ENCODE assay signal across 1 cellular context in the genomic region with DNA sequence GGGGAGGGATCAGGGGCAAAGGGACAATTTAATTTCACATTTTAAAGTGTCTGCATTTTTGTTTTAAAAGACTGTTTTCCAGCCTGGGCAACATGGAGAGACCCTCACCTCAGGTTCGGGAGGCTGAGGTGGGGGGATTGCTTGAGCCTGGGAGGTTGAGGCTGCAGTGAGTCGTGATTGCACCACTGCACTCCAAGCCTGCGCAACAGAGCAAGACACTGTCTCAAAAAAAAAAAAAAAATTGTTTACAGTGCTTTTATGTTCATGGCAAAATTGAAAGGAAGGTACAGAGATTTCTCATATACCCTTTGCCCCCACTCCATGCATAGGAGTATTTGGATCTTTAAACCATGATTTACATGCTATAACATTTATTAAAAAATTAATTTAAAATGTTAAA.
TF ChIP-seq lines count a peak whose summit lies in the region.

No MANE protein-coding gene starts in this region.

TF ChIP-seq in HepG2, 621 proteins besides CTCF, POLR2A, EP300 and RAD21:
- TF ChIP-seq RFX3 (CRISPR knock-in tag; IDR thresholded peaks at IDR 0.05), result no peak
- no peak for TF ChIP-seq SYNCRIP (IDR thresholded peaks at IDR 0.05; ENCODE audit: insufficient read depth, low read depth, low read length)
- TF ChIP-seq, protein P1, sequence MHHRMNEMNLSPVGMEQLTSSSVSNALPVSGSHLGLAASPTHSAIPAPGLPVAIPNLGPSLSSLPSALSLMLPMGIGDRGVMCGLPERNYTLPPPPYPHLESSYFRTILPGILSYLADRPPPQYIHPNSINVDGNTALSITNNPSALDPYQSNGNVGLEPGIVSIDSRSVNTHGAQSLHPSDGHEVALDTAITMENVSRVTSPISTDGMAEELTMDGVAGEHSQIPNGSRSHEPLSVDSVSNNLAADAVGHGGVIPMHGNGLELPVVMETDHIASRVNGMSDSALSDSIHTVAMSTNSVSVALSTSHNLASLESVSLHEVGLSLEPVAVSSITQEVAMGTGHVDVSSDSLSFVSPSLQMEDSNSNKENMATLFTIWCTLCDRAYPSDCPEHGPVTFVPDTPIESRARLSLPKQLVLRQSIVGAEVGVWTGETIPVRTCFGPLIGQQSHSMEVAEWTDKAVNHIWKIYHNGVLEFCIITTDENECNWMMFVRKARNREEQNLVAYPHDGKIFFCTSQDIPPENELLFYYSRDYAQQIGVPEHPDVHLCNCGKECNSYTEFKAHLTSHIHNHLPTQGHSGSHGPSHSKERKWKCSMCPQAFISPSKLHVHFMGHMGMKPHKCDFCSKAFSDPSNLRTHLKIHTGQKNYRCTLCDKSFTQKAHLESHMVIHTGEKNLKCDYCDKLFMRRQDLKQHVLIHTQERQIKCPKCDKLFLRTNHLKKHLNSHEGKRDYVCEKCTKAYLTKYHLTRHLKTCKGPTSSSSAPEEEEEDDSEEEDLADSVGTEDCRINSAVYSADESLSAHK (CRISPR knock-in tag; IDR thresholded peaks at IDR 0.05; ENCODE audit: borderline replicate concordance), result no peak
- TF ChIP-seq FOXM1 (CRISPR knock-in tag; IDR thresholded peaks at IDR 0.05), result no peak
- no peak for TF ChIP-seq PPARG (CRISPR knock-in tag; conservative IDR thresholded peaks at IDR 0.05)
- no peak for TF ChIP-seq ZNF7 (CRISPR knock-in tag; IDR thresholded peaks at IDR 0.05)
- TF ChIP-seq ZNF577 (CRISPR knock-in tag; IDR thresholded peaks at IDR 0.05; ENCODE audit: borderline replicate concordance, low read depth), result no peak
- TF ChIP-seq ATAD3A (CRISPR knock-in tag; IDR thresholded peaks at IDR 0.05), result no peak
- TF ChIP-seq TP53 (CRISPR knock-in tag; conservative IDR thresholded peaks at IDR 0.05), result no peak
- TF ChIP-seq, protein P2, sequence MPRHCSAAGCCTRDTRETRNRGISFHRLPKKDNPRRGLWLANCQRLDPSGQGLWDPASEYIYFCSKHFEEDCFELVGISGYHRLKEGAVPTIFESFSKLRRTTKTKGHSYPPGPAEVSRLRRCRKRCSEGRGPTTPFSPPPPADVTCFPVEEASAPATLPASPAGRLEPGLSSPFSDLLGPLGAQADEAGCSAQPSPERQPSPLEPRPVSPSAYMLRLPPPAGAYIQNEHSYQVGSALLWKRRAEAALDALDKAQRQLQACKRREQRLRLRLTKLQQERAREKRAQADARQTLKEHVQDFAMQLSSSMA (CRISPR knock-in tag; IDR thresholded peaks at IDR 0.05), result no peak
- TF ChIP-seq POLR2AphosphoS2 (IDR thresholded peaks at IDR 0.05; ENCODE audit: low read depth, low read length), result no peak
- peak; percentile 61 for TF ChIP-seq CEBPG (CRISPR knock-in tag; IDR thresholded peaks at IDR 0.05)
- 0 out of 2 replicates have a peak, but pooled peaks have one; percentile 23 for TF ChIP-seq ZNF770 (CRISPR knock-in tag; IDR thresholded peaks at IDR 0.05)
- no peak for TF ChIP-seq STAG1 (CRISPR knock-in tag; IDR thresholded peaks at IDR 0.05)
- TF ChIP-seq SIN3A (IDR thresholded peaks at IDR 0.05; ENCODE audit: borderline replicate concordance, low read depth, low read length), result no peak
- TF ChIP-seq, protein P3, sequence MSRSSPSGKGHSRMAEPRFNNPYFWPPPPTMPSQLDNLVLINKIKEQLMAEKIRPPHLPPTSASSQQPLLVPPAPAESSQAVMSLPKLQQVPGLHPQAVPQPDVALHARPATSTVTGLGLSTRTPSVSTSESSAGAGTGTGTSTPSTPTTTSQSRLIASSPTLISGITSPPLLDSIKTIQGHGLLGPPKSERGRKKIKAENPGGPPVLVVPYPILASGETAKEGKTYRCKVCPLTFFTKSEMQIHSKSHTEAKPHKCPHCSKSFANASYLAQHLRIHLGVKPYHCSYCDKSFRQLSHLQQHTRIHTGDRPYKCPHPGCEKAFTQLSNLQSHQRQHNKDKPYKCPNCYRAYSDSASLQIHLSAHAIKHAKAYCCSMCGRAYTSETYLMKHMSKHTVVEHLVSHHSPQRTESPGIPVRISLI (CRISPR knock-in tag; IDR thresholded peaks at IDR 0.05; ENCODE audit: borderline replicate concordance), result peak; percentile 79; the same call in 1 of the 2 replicates
- no peak for TF ChIP-seq AGO2 (optimal IDR thresholded peaks at IDR 0.05; ENCODE audit: low read depth, low read length)
- peak; percentile 78; the same call in 1 of the 2 replicates for TF ChIP-seq CEBPB (IDR thresholded peaks at IDR 0.05; ENCODE audit: borderline replicate concordance, low read depth, low read length)
- no peak for TF ChIP-seq MEF2D (CRISPR knock-in tag; IDR thresholded peaks at IDR 0.05)
- TF ChIP-seq RBM22 (optimal IDR thresholded peaks at IDR 0.05; ENCODE audit: low read length), result no peak
- TF ChIP-seq, protein P4, sequence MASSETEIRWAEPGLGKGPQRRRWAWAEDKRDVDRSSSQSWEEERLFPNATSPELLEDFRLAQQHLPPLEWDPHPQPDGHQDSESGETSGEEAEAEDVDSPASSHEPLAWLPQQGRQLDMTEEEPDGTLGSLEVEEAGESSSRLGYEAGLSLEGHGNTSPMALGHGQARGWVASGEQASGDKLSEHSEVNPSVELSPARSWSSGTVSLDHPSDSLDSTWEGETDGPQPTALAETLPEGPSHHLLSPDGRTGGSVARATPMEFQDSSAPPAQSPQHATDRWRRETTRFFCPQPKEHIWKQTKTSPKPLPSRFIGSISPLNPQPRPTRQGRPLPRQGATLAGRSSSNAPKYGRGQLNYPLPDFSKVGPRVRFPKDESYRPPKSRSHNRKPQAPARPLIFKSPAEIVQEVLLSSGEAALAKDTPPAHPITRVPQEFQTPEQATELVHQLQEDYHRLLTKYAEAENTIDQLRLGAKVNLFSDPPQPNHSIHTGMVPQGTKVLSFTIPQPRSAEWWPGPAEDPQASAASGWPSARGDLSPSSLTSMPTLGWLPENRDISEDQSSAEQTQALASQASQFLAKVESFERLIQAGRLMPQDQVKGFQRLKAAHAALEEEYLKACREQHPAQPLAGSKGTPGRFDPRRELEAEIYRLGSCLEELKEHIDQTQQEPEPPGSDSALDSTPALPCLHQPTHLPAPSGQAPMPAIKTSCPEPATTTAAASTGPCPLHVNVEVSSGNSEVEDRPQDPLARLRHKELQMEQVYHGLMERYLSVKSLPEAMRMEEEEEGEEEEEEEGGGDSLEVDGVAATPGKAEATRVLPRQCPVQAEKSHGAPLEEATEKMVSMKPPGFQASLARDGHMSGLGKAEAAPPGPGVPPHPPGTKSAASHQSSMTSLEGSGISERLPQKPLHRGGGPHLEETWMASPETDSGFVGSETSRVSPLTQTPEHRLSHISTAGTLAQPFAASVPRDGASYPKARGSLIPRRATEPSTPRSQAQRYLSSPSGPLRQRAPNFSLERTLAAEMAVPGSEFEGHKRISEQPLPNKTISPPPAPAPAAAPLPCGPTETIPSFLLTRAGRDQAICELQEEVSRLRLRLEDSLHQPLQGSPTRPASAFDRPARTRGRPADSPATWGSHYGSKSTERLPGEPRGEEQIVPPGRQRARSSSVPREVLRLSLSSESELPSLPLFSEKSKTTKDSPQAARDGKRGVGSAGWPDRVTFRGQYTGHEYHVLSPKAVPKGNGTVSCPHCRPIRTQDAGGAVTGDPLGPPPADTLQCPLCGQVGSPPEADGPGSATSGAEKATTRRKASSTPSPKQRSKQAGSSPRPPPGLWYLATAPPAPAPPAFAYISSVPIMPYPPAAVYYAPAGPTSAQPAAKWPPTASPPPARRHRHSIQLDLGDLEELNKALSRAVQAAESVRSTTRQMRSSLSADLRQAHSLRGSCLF (CRISPR knock-in tag; IDR thresholded peaks at IDR 0.05; ENCODE audit: borderline replicate concordance), result no peak
- TF ChIP-seq, protein P5, sequence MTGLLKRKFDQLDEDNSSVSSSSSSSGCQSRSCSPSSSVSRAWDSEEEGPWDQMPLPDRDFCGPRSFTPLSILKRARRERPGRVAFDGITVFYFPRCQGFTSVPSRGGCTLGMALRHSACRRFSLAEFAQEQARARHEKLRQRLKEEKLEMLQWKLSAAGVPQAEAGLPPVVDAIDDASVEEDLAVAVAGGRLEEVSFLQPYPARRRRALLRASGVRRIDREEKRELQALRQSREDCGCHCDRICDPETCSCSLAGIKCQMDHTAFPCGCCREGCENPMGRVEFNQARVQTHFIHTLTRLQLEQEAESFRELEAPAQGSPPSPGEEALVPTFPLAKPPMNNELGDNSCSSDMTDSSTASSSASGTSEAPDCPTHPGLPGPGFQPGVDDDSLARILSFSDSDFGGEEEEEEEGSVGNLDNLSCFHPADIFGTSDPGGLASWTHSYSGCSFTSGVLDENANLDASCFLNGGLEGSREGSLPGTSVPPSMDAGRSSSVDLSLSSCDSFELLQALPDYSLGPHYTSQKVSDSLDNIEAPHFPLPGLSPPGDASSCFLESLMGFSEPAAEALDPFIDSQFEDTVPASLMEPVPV (CRISPR knock-in tag; IDR thresholded peaks at IDR 0.05), result no peak
- no peak for TF ChIP-seq KAT2B (IDR thresholded peaks at IDR 0.05; ENCODE audit: borderline replicate concordance, low read depth, low read length)
- no peak for TF ChIP-seq ZNF703 (CRISPR knock-in tag; IDR thresholded peaks at IDR 0.05; ENCODE audit: borderline replicate concordance)
- TF ChIP-seq TRIM24 (CRISPR knock-in tag; IDR thresholded peaks at IDR 0.05), result no peak
- TF ChIP-seq ZFAT (CRISPR knock-in tag; conservative IDR thresholded peaks at IDR 0.05), result no peak
- no peak for TF ChIP-seq ETV6 (CRISPR knock-in tag; conservative IDR thresholded peaks at IDR 0.05)
- TF ChIP-seq, protein P6, sequence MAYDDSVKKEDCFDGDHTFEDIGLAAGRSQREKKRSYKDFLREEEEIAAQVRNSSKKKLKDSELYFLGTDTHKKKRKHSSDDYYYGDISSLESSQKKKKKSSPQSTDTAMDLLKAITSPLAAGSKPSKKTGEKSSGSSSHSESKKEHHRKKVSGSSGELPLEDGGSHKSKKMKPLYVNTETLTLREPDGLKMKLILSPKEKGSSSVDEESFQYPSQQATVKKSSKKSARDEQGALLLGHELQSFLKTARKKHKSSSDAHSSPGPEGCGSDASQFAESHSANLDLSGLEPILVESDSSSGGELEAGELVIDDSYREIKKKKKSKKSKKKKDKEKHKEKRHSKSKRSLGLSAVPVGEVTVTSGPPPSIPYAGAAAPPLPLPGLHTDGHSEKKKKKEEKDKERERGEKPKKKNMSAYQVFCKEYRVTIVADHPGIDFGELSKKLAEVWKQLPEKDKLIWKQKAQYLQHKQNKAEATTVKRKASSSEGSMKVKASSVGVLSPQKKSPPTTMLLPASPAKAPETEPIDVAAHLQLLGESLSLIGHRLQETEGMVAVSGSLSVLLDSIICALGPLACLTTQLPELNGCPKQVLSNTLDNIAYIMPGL (CRISPR knock-in tag; IDR thresholded peaks at IDR 0.05; ENCODE audit: borderline replicate concordance in 1 of 2, low read depth in 1 of 2), result 0 out of 4 replicates have a peak, but pooled peaks of 1 of the 2 experiments have one; percentile 2
TF ChIP-seq in HepG2: peak in this region for 5.
